Comparison of ENCODE assay signal across 12 cellular contexts in the genomic region with DNA sequence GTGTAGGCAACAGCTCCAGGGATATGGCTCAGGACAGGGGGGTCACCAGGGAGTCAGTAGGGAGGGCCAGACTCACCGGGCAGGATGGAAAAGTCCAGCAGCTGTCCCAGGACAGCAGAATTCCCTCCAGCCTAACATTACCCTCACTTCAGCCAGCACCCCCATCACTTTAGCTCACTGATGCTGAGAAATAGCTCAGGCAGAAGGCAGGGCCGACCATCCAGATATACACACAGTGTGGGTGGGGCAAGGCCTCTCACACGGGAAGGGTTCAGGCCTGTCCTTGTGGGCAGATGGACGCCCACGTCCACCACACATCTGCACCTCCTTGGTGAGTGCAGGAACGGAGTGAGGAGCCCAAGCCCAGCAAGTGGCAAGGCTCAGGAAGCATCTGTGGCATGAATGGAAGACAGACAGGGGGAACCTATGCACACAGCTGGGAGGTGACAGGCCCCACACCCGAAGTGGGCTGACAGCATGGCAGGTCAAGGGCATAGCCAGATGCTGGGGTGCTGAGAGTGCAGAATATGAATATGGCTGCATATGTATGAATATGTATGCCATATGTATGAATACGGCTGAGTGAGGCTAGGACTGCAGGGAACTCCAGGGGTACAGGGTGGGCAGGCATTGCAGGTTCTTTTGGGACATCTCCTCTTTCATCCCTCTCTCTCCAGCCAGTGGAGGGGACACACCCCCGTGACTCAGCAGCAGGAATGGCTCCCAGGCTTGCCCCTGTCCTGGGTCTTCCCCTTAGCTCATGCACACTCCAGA. TPM values are rescaled to one million over a fixed set of nuclear protein-coding genes. Genes with fewer than 3 reads are reported as not detected.
DNase-seq lines count a peak whose midpoint lies in the region; ATAC-seq, FAIRE-seq and TF ChIP-seq lines count a peak whose summit lies in the region.
"Had no signal": no experiment of that assay in that cellular context is flagged by ENCODE, and none has a peak within 500 bp of the region (broad histone marks: within the 10 kb centered on the region; RNA-seq: fewer than 3 reads in every experiment).

No MANE protein-coding gene starts in this region.

- H3K36me3 ChIP-seq in kidney (ENCODE audit: control insufficient read depth in 1 of 2, insufficient read depth in 2 of 2, low read length in 2 of 2) (no peaks in the 10 kb centered on the region), suprapubic skin (no peaks in the 10 kb centered on the region)
- H3K36me3 ChIP-seq: stomach had no signal

- CTCF ChIA-PET in activated CD8-positive, alpha-beta memory T cell treated with anti-CD3 and anti-CD28 coated beads, Interleukin-2, amount 10 ng/mL, durations not matched to agents 7 days and 5 days (lab: Charles Lee): interaction anchor here (1.2 kb wide), 1 partner anchor 31 kb away, joined by 4 read pairs; no protein-coding TSS in a partner anchor

- H3K9me3 Mint-ChIP-seq in activated CD8-positive, alpha-beta memory T cell treated with anti-CD3 and anti-CD28 coated beads, Interleukin-2, amount 10 ng/mL, durations not matched to agents 7 days and 5 days (ENCODE audit: low read depth): no peaks in the 10 kb centered on the region
- H3K9me3 Mint-ChIP-seq: activated B cell treated with CpG ODN at 0.5 μM for 24 hours had no signal

- H3K4me3 Mint-ChIP-seq in activated CD8-positive, alpha-beta memory T cell treated with anti-CD3 and anti-CD28 coated beads, Interleukin-2, amount 10 ng/mL, durations not matched to agents 7 days and 5 days: no peak overlapping the region
- H3K4me3 Mint-ChIP-seq: activated B cell treated with CpG ODN at 0.5 μM for 24 hours had no signal

- H3K4me1 ChIP-seq in kidney (ENCODE audit: control insufficient read depth in 1 of 2, insufficient read depth in 1 of 2, low read depth in 1 of 2, low read length in 2 of 2): peaks cover 21 to 27% of the 10 kb centered on the region in 2 donors
- peaks cover 75% of the 10 kb centered on the region for H3K4me1 ChIP-seq in suprapubic skin

- H3K9me3 ChIP-seq in kidney (ENCODE audit: control insufficient read depth in 1 of 2, low read length in 2 of 2): no peaks in the 10 kb centered on the region
- no peaks in the 10 kb centered on the region for H3K9me3 ChIP-seq in suprapubic skin
- H3K9me3 ChIP-seq: stomach had no signal

- DNase-seq in activated CD8-positive, alpha-beta memory T cell treated with anti-CD3 and anti-CD28 coated beads, Interleukin-2, amount 10 ng/mL, durations not matched to agents 7 days and 5 days: no peak
- DNase-seq in activated CD8-positive, alpha-beta memory T cell treated with anti-CD3 and anti-CD28 coated beads, Interleukin-2, amount 50 U/mL, for 4 hours: no peak
- DNase-seq in UCSD-AML1 (lab: John Stamatoyannopoulos, UW; ENCODE audit: unreplicated experiment) (peak; percentile 33), kidney (peak; percentile 51), suprapubic skin (ENCODE audit: low spot score in 2 of 2) (peak; percentile 47 to 55), anterior cingulate cortex (lab: John Stamatoyannopoulos, UW) (no peak), foreskin melanocyte (no peak)
- DNase-seq: activated B cell treated with CpG ODN at 0.5 μM for 24 hours, cortex of kidney, NCI-H146, stomach had no signal

- intact Hi-C loops in kidney (cut with DNase I): no loop called here

- no peak overlapping the region for H3K9ac ChIP-seq in kidney (ENCODE audit: low read length in 2 of 2)

- no peak for ATAC-seq in activated CD8-positive, alpha-beta memory T cell treated with anti-CD3 and anti-CD28 coated beads, Interleukin-2, amount 10 ng/mL, durations not matched to agents 7 days and 5 days
- ATAC-seq in HG02884 (IDR thresholded peaks at IDR 0.05; ENCODE audit: unreplicated experiment): no peak

- H3K4me1 Mint-ChIP-seq in activated CD8-positive, alpha-beta memory T cell treated with anti-CD3 and anti-CD28 coated beads, Interleukin-2, amount 10 ng/mL, durations not matched to agents 7 days and 5 days: peaks cover 19% of the 10 kb centered on the region

- TF ChIP-seq EP300 in suprapubic skin (IDR thresholded peaks at IDR 0.05): no peak

- WGBS in suprapubic skin: 50% methylated on average over 9 of the region's 9 CpGs

- no peak overlapping the region for H3K4me3 ChIP-seq in kidney (ENCODE audit: low read length in 2 of 2)
- no peak overlapping the region for H3K4me3 ChIP-seq in suprapubic skin
- H3K4me3 ChIP-seq: stomach had no signal

- TF ChIP-seq POLR2A in suprapubic skin (IDR thresholded peaks at IDR 0.05): no peak

- no peaks in the 10 kb centered on the region for H3K27me3 ChIP-seq in suprapubic skin
- H3K27me3 ChIP-seq: stomach had no signal

- TF ChIP-seq CTCF in kidney (IDR thresholded peaks at IDR 0.05; ENCODE audit: borderline replicate concordance, extremely low read depth, insufficient read depth): no peak
- no peak for TF ChIP-seq CTCF in suprapubic skin (IDR thresholded peaks at IDR 0.05)

- H3K27me3 Mint-ChIP-seq in activated CD8-positive, alpha-beta memory T cell treated with anti-CD3 and anti-CD28 coated beads, Interleukin-2, amount 10 ng/mL, durations not matched to agents 7 days and 5 days: no peaks in the 10 kb centered on the region
- H3K27me3 Mint-ChIP-seq: activated B cell treated with CpG ODN at 0.5 μM for 24 hours had no signal

- H3K27ac Mint-ChIP-seq in activated CD8-positive, alpha-beta memory T cell treated with anti-CD3 and anti-CD28 coated beads, Interleukin-2, amount 10 ng/mL, durations not matched to agents 7 days and 5 days: peak overlapping the region; percentile 34
- H3K27ac Mint-ChIP-seq: activated B cell treated with CpG ODN at 0.5 μM for 24 hours had no signal

- FAIRE-seq in kidney (lab: Jason Lieb, UNC): no peak

- H3K36me3 Mint-ChIP-seq in activated CD8-positive, alpha-beta memory T cell treated with anti-CD3 and anti-CD28 coated beads, Interleukin-2, amount 10 ng/mL, durations not matched to agents 7 days and 5 days: no peaks in the 10 kb centered on the region

- H3K27ac ChIP-seq in kidney (ENCODE audit: low read depth in 2 of 2, low read length in 2 of 2) (no peak overlapping the region), suprapubic skin (peak overlapping the region; percentile 77)
- H3K27ac ChIP-seq: stomach had no signal

RNA-seq across cellular contexts. Expression of gene BICD2, which starts 17.0 kb away (rescaled TPM):
- 10 to 100 TPM; 26.4 to 27.2 TPM for total RNA-seq in activated CD8-positive, alpha-beta memory T cell treated with anti-CD3 and anti-CD28 coated beads, Interleukin-2, amount 10 ng/mL, durations not matched to agents 7 days and 5 days
- total RNA-seq in kidney (25.2 TPM), suprapubic skin (100 to 1,000 TPM; 135 to 201 (median 153) TPM)
- polyA plus RNA-seq in kidney (ENCODE audit: insufficient read depth, low read depth, low replicate concordance): 10.0 TPM

Comparison
In these comparisons a context has a peak if more than half of its experiments do, and no peak if none do; other contexts are left out.
1. DNase-seq: peak in UCSD-AML1 (single experiment), kidney (single experiment) and suprapubic skin (2 of 2); none in activated CD8-positive, alpha-beta memory T cell treated with anti-CD3 and anti-CD28 coated beads, Interleukin-2, amount 10 ng/mL, durations not matched to agents 7 days and 5 days (single experiment), activated CD8-positive, alpha-beta memory T cell treated with anti-CD3 and anti-CD28 coated beads, Interleukin-2, amount 50 U/mL, for 4 hours (single experiment), anterior cingulate cortex (0 of 58) and foreskin melanocyte (single experiment).